8 cellular contexts compared by ENCODE assay signal in genomic region chr4:122577808-122578781, GRCh38. TPM values are rescaled to one million over a fixed set of nuclear protein-coding genes. Genes with fewer than 3 reads are reported as not detected.
A peak's percentile ranks its signal among the peaks of the same experiment; 100 is the strongest.
DNase-seq lines count a peak whose midpoint lies in the region; ATAC-seq and TF ChIP-seq lines count a peak whose summit lies in the region.

No MANE protein-coding gene starts in this region.

- DNase-seq in cardiac muscle cell (ENCODE audit: low read depth in 1 of 2, low spot score in 1 of 2) (peak; percentile 56 to 68), Right ventricle myocardium inferior (ENCODE audit: missing footprints) (no peak), NCI-H1048 (lab: John Stamatoyannopoulos, UW) (peak; percentile 10), cardiac fibroblast (ENCODE audit: low read depth in 2 of 2) (peak; percentile 54 to 64), medulla oblongata (ENCODE audit: extremely low spot score) (peak; percentile 70)

- H3K4me3 ChIP-seq in cardiac muscle cell (no peak overlapping the region), WI38 (ENCODE audit: low read depth, low read length) (no peak overlapping the region), cardiac fibroblast (replicated peaks in 1 of 2; ENCODE audit: low read depth in 2 of 2, low read length in 2 of 2) (no peak overlapping the region), thymus (ENCODE audit: low read length) (peak overlapping the region; percentile 17)

- WGBS in thymus: 11% methylated on average over 9 of the region's 9 CpGs

- ATAC-seq in Right ventricle myocardium inferior (no peak), HG02610 (IDR thresholded peaks at IDR 0.05; ENCODE audit: unreplicated experiment) (peak; percentile 71)

- H3K4me1 ChIP-seq in cardiac muscle cell (ENCODE audit: low read depth) (no peaks in the 10 kb centered on the region), thymus (ENCODE audit: control insufficient read depth, insufficient read depth, low read length) (peaks cover 5% of the 10 kb centered on the region)

- TF ChIP-seq CTCF in cardiac muscle cell (IDR thresholded peaks at IDR 0.05; ENCODE audit: low read depth, low read length) (peak; percentile 91), WI38 (IDR thresholded peaks at IDR 0.05; ENCODE audit: low read depth, low read length) (peak; percentile 65), cardiac fibroblast (IDR thresholded peaks at IDR 0.05; ENCODE audit: low read depth, low read length) (peak; percentile 86)

- H3K27me3 ChIP-seq in cardiac muscle cell (no peaks in the 10 kb centered on the region), thymus (ENCODE audit: control insufficient read depth, insufficient read depth) (peaks cover 3% of the 10 kb centered on the region)

- intact Hi-C loops in Right ventricle myocardium inferior (cut with DNase I): no loop called here

- H3K27ac ChIP-seq in cardiac muscle cell (no peak overlapping the region), thymus (ENCODE audit: low read depth) (no peak overlapping the region)

- no peaks in the 10 kb centered on the region for H3K36me3 ChIP-seq in cardiac muscle cell
- no peaks in the 10 kb centered on the region for H3K36me3 ChIP-seq in thymus (ENCODE audit: control insufficient read depth, insufficient read depth)

- no peaks in the 10 kb centered on the region for H3K9me3 ChIP-seq in cardiac muscle cell (ENCODE audit: low read depth)
- no peaks in the 10 kb centered on the region for H3K9me3 ChIP-seq in thymus (ENCODE audit: control insufficient read depth)

RNA-seq across cellular contexts. Expression of gene IL21, which starts 42.8 kb away (rescaled TPM):
- total RNA-seq in cardiac muscle cell (not detected in 2 replicates), Right ventricle myocardium inferior (not detected)
- polyA plus RNA-seq in cardiac muscle cell (not detected in 2 replicates), thymus (0.48 TPM)
